33 cellular contexts compared by ENCODE assay signal in the genomic region with DNA sequence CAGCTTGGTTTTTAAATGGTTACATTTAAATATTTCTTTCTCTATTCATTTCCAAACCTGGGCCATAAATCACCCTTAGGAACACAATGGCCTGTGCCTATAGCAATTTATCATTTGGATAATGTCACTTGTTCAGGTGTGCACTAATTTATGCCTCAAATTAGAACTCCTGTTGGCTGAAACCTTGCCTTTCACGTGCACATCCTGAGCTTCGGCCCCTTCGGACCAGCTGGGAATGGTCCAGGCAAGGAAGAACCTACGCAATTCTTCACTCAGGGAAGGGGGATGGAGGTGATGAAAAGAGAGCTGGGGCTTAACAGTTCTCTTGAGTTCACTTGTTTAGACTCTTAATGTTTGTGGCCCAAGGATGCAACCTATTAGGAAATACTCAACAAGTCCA.
"Had no signal": no experiment of that assay in that cellular context is flagged by ENCODE, and none has a peak within 500 bp of the region (broad histone marks: within the 10 kb centered on the region; RNA-seq: fewer than 3 reads in every experiment).

No MANE protein-coding gene starts in this region.

- H3K9me3 ChIP-seq: Peyer's patch had no signal

- H3K27me3 ChIP-seq: Peyer's patch had no signal

- H3K9ac ChIP-seq: KMS-11 had no signal

- DNase-seq: activated CD4-positive, alpha-beta T cell treated with anti-CD3 and anti-CD28 coated beads, Interleukin-2, amount 10 ng/mL, durations not matched to agents 24 days and 14 days; activated CD4-positive, alpha-beta T cell treated with anti-CD3 and anti-CD28 coated beads, Interleukin-2, amount 50 U/mL, for 4 hours; activated CD8-positive, alpha-beta T cell treated with anti-CD3 and anti-CD28 coated beads for 36 hours; activated effector memory CD4-positive, alpha-beta T cell treated with anti-CD3 and anti-CD28 coated beads, Interleukin-2, amount 50 U/mL, for 16 hours; activated naive CD4-positive, alpha-beta T cell; activated naive CD4-positive, alpha-beta T cell treated with anti-CD3 and anti-CD28 coated beads, Interleukin-2, amount 50 U/mL, for 16 hours; activated naive CD8-positive, alpha-beta T cell treated with anti-CD3 and anti-CD28 coated beads for 36 hours; activated T-cell treated with anti-CD3 and anti-CD28 coated beads, Interleukin-2, amount 50 U/mL, for 1 hour; activated T-cell treated with anti-CD3 and anti-CD28 coated beads, Interleukin-2, amount 50 U/mL, for 72 hours; amniotic stem cell; aorta; MM.1S; MV-4-11; NCI-H1092; NCI-H1694 treated with DMSO at 0.1 percent for 48 hours; NCI-H2029; NCI-H2171; NCI-H510A; NCI-H526; NCI-H748 treated with DMSO at 0.1 percent for 48 hours; NK-92 treated with Interleukin-12 subunit alpha and Interleukin-12 subunit beta, amount 100 ng/mL, for 24 hours; PC-3; Peyer's patch; RPMI8226; SIG-M5; T-helper 1 cell; T1000; WERI-Rb-1 had no signal

- H3K4me2 ChIP-seq: KMS-11 had no signal

- H3K4me3 Mint-ChIP-seq: activated CD4-positive, alpha-beta T cell treated with anti-CD3 and anti-CD28 coated beads, Interleukin-2, amount 10 ng/mL, durations not matched to agents 24 days and 14 days; activated CD8-positive, alpha-beta T cell treated with anti-CD3 and anti-CD28 coated beads for 36 hours; activated naive CD8-positive, alpha-beta T cell treated with anti-CD3 and anti-CD28 coated beads for 36 hours; activated T-cell treated with anti-CD3 and anti-CD28 coated beads, Interleukin-2, amount 50 U/mL, for 72 hours; central memory CD8-positive, alpha-beta T cell had no signal

- ATAC-seq: activated CD8-positive, alpha-beta T cell treated with anti-CD3 and anti-CD28 coated beads for 36 hours; activated T-cell treated with anti-CD3 and anti-CD28 coated beads, Interleukin-2, amount 50 U/mL, for 72 hours; activated T-helper 17 cell treated with anti-CD3 and anti-CD28 coated beads, Interleukin-2, amount 50 U/mL, for 72 hours; PC-3; SK-N-SH treated with all-trans-retinoic acid at 6 μM for 48 hours had no signal

- H3K27ac ChIP-seq: cardiac muscle cell, KMS-11, Peyer's patch, WERI-Rb-1 had no signal

- H3K27ac Mint-ChIP-seq: activated CD4-positive, alpha-beta T cell treated with anti-CD3 and anti-CD28 coated beads, Interleukin-2, amount 10 ng/mL, durations not matched to agents 24 days and 14 days; activated CD8-positive, alpha-beta T cell treated with anti-CD3 and anti-CD28 coated beads for 36 hours; activated naive CD8-positive, alpha-beta T cell treated with anti-CD3 and anti-CD28 coated beads for 36 hours; activated T-cell treated with anti-CD3 and anti-CD28 coated beads, Interleukin-2, amount 50 U/mL, for 72 hours; activated T-helper 17 cell treated with anti-CD3 and anti-CD28 coated beads, Interleukin-2, amount 50 U/mL, for 72 hours had no signal

- H3K36me3 ChIP-seq: cardiac muscle cell, Peyer's patch, WERI-Rb-1 had no signal

- H3K9me3 Mint-ChIP-seq: activated CD4-positive, alpha-beta T cell treated with anti-CD3 and anti-CD28 coated beads, Interleukin-2, amount 10 ng/mL, durations not matched to agents 24 days and 14 days; activated CD8-positive, alpha-beta T cell treated with anti-CD3 and anti-CD28 coated beads for 36 hours; activated T-helper 17 cell treated with anti-CD3 and anti-CD28 coated beads, Interleukin-2, amount 50 U/mL, for 72 hours; central memory CD8-positive, alpha-beta T cell had no signal

- H3K27me3 Mint-ChIP-seq: activated CD4-positive, alpha-beta T cell treated with anti-CD3 and anti-CD28 coated beads, Interleukin-2, amount 10 ng/mL, durations not matched to agents 24 days and 14 days; activated CD8-positive, alpha-beta T cell treated with anti-CD3 and anti-CD28 coated beads for 36 hours; activated naive CD8-positive, alpha-beta T cell treated with anti-CD3 and anti-CD28 coated beads for 36 hours; activated T-helper 17 cell treated with anti-CD3 and anti-CD28 coated beads, Interleukin-2, amount 50 U/mL, for 72 hours; central memory CD8-positive, alpha-beta T cell had no signal

- H3K4me3 ChIP-seq: cardiac muscle cell, Peyer's patch had no signal
